ENCODE assay signal across 8 cellular contexts in genomic region chr12:89525002-89525823, GRCh38. TPM values are rescaled to one million over a fixed set of nuclear protein-coding genes. Genes with fewer than 3 reads are reported as not detected.
A peak's percentile ranks its signal among the peaks of the same experiment; 100 is the strongest.
DNase-seq lines count a peak whose midpoint lies in the region; ATAC-seq, FAIRE-seq and TF ChIP-seq lines count a peak whose summit lies in the region.

No MANE protein-coding gene starts in this region.

- no peak for FAIRE-seq in GM19239 (lab: Jason Lieb, UNC)

- peak; percentile 33; the same call in 1 of the 2 replicates for TF ChIP-seq CTCF in RWPE1 (conservative IDR thresholded peaks at IDR 0.05; ENCODE audit: low read depth)

- 0% methylated on average over 63 to 67 of the region's 67 CpGs for WGBS in adipose tissue, 3 donors

- H3K27ac ChIP-seq in RWPE1 (peak overlapping the region; percentile 90), adipose tissue (ENCODE audit: low read depth, low read length) (peak overlapping the region; percentile 68)

- CTCF ChIA-PET in RWPE1 (lab: Yijun Ruan, JAX): interaction anchor here (0.6 to 1.9 kb wide), 6 partner anchors 10 to 972 kb away, joined by 3 to 10 read pairs (median 3); no protein-coding TSS in a partner anchor

- ATAC-seq in HG03354 (IDR thresholded peaks at IDR 0.05; ENCODE audit: poor library complexity, severe bottlenecking, unreplicated experiment) (peak; percentile 38), left ventricle myocardium superior (peak; percentile 49)

- peak in 11 of 14 donors; percentile 41 to 77 (median 60) for DNase-seq in C1 segment of cervical spinal cord (lab: John Stamatoyannopoulos, UW)
- peak; percentile 22 for DNase-seq in GM19239 (ENCODE audit: insufficient read length, low spot score)
- DNase-seq in RWPE1 (ENCODE audit: low spot score): peak; percentile 26
- peak; percentile 65 for DNase-seq in left ventricle myocardium superior
- peak; percentile 86 for DNase-seq in retina
- DNase-seq in DMS114 treated with DMSO at 0.1 percent for 48 hours (lab: John Stamatoyannopoulos, UW; ENCODE audit: unreplicated experiment): no peak

- intact Hi-C loops in left ventricle myocardium superior (cut with micrococcal nuclease): no loop called here

- POLR2A ChIA-PET in RWPE1 (lab: Yijun Ruan, JAX; ENCODE audit: low non-redundant PET): interaction anchor here (0.7 to 1.3 kb wide), 2 partner anchors 34 to 173 kb away, joined by 3 read pairs; partner anchors contain the start of gene DUSP6

RNA-seq across cellular contexts. Expression of gene GALNT4, which starts 0.6 kb away (rescaled TPM):
- 1 to 10 TPM; 2.0 to 2.6 (median 2.3) TPM for polyA plus RNA-seq in adipose tissue
- total RNA-seq in left ventricle myocardium superior: 1.8 TPM

RNA-seq across cellular contexts. Expression of gene POC1B, which starts 0.6 kb away (rescaled TPM):
- polyA plus RNA-seq in adipose tissue: 1 to 10 TPM; 3.6 to 8.1 (median 6.1) TPM
- 6.4 TPM for total RNA-seq in left ventricle myocardium superior
